ENCODE assay signal across 18 cellular contexts in the genomic region with DNA sequence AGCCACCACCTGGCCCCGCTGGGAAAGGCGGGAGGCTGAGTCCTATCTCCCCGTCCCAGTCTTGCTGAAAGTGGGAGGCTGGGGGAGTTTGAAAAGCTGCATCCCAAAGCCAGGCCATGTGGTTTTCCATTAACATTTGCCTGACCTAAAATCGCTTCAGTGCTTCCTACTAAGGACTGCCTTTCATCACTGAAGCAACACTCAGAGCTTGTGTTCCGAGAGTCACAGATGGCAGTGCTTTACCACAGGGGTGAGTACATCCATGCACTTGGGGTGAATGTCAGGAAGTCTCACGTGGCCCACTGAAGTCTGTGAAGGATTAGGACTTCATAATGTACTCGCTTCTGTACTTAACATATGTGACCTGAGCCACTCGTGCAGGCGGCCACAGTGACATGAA. TPM values are rescaled to one million over a fixed set of nuclear protein-coding genes. Genes with fewer than 3 reads are reported as not detected.
DNase-seq lines count a peak whose midpoint lies in the region; TF ChIP-seq lines count a peak whose summit lies in the region.
"Had no signal": no experiment of that assay in that cellular context is flagged by ENCODE, and none has a peak within 500 bp of the region (broad histone marks: within the 10 kb centered on the region; RNA-seq: fewer than 3 reads in every experiment).

No MANE protein-coding gene starts in this region.

- peaks cover 16% of the 10 kb centered on the region for H3K36me3 Mint-ChIP-seq in MCF 10A (ENCODE audit: insufficient read depth, unreplicated experiment)
- no peaks in the 10 kb centered on the region for H3K36me3 Mint-ChIP-seq in activated T-helper 1 cell treated with anti-CD3 and anti-CD28 coated beads, Interleukin-12 subunit alpha, Interleukin-12 subunit beta, Interleukin-2, Interleukin-4 antibody, amounts not matched to agents 30 ng/mL and 10 ng/mL and 1 ng/mL, durations not matched to agents 14 hours and 24 hours and 36 hours (ENCODE audit: low read depth)

- H2AFZ ChIP-seq in osteoblast (ENCODE audit: low read length): no peak overlapping the region
- H2AFZ ChIP-seq: GM23338 had no signal

- intact Hi-C loops in MCF 10A (cut with micrococcal nuclease): no loop called here
- intact Hi-C loops in breast epithelium (cut with DNase I; ENCODE audit: low total_unique reads): no loop called here
- intact Hi-C loops in colonic mucosa (cut with DNase I): no loop called here
- intact Hi-C loops in testis (cut with DNase I; ENCODE audit: low total_unique reads): no loop called here
- intact Hi-C loops in activated T-helper 1 cell treated with anti-CD3 and anti-CD28 coated beads, Interleukin-12 subunit alpha, Interleukin-12 subunit beta, Interleukin-2, Interleukin-4 antibody, amounts not matched to agents 30 ng/mL and 10 ng/mL and 1 ng/mL, durations not matched to agents 14 hours and 24 hours and 36 hours (cut with micrococcal nuclease): no loop called here

- 89 to 94% methylated on average over 8 to 9 of the region's 9 CpGs for WGBS in testis, 2 donors

- H3K27ac ChIP-seq in breast epithelium: peak overlapping the region in 1 of 2 donors; percentile 25
- no peak overlapping the region for H3K27ac ChIP-seq in osteoblast (ENCODE audit: low read depth, low read length)
- no peak overlapping the region for H3K27ac ChIP-seq in colonic mucosa
- H3K27ac ChIP-seq in testis: no peak overlapping the region

- H3K36me3 ChIP-seq in breast epithelium: no peaks in the 10 kb centered on the region
- peaks cover 5% of the 10 kb centered on the region for H3K36me3 ChIP-seq in osteoblast (ENCODE audit: insufficient read depth, low read length)
- H3K36me3 ChIP-seq in colonic mucosa: no peaks in the 10 kb centered on the region
- H3K36me3 ChIP-seq in testis (ENCODE audit: low read depth, missing control alignments): no peaks in the 10 kb centered on the region

- H3K27me3 Mint-ChIP-seq in MCF 10A (ENCODE audit: insufficient read depth, unreplicated experiment): no peaks in the 10 kb centered on the region
- no peaks in the 10 kb centered on the region for H3K27me3 Mint-ChIP-seq in activated T-helper 1 cell treated with anti-CD3 and anti-CD28 coated beads, Interleukin-12 subunit alpha, Interleukin-12 subunit beta, Interleukin-2, Interleukin-4 antibody, amounts not matched to agents 30 ng/mL and 10 ng/mL and 1 ng/mL, durations not matched to agents 14 hours and 24 hours and 36 hours (ENCODE audit: insufficient read depth)

- TF ChIP-seq POLR2A in breast epithelium (IDR thresholded peaks at IDR 0.05) (no peak), testis (IDR thresholded peaks at IDR 0.05) (no peak)

- BruUV-seq in MCF 10A (replicated peaks; lab: Mats Ljungman, UMichigan): no TSS peak

- H3K4me1 ChIP-seq in breast epithelium: no peaks in the 10 kb centered on the region
- H3K4me1 ChIP-seq in osteoblast (ENCODE audit: insufficient read depth, low read length): no peaks in the 10 kb centered on the region
- H3K4me1 ChIP-seq in colonic mucosa: no peaks in the 10 kb centered on the region
- H3K4me1 ChIP-seq in testis: no peaks in the 10 kb centered on the region

- H3K27me3 ChIP-seq in breast epithelium: no peaks in the 10 kb centered on the region
- H3K27me3 ChIP-seq in osteoblast (ENCODE audit: insufficient read depth, low read length): no peaks in the 10 kb centered on the region
- H3K27me3 ChIP-seq in colonic mucosa: no peaks in the 10 kb centered on the region
- no peaks in the 10 kb centered on the region for H3K27me3 ChIP-seq in testis
- H3K27me3 ChIP-seq: MG63 had no signal

- TF ChIP-seq CTCF in MCF 10A (IDR thresholded peaks at IDR 0.05; ENCODE audit: unreplicated experiment) (no peak), breast epithelium (IDR thresholded peaks at IDR 0.05) (no peak), foreskin fibroblast (IDR thresholded peaks at IDR 0.05; ENCODE audit: low read depth, low read length) (no peak), osteoblast (IDR thresholded peaks at IDR 0.05; ENCODE audit: extremely low read depth, low read depth, low read length) (no peak), colonic mucosa (IDR thresholded peaks at IDR 0.05) (no peak), testis (IDR thresholded peaks at IDR 0.05) (no peak)

- H3K4me3 Mint-ChIP-seq in MCF 10A (ENCODE audit: unreplicated experiment): no peak overlapping the region
- H3K4me3 Mint-ChIP-seq in activated T-helper 1 cell treated with anti-CD3 and anti-CD28 coated beads, Interleukin-12 subunit alpha, Interleukin-12 subunit beta, Interleukin-2, Interleukin-4 antibody, amounts not matched to agents 30 ng/mL and 10 ng/mL and 1 ng/mL, durations not matched to agents 14 hours and 24 hours and 36 hours: no peak overlapping the region
- H3K4me3 Mint-ChIP-seq: GM23338 had no signal

- H3K9me3 Mint-ChIP-seq in MCF 10A (ENCODE audit: unreplicated experiment): no peaks in the 10 kb centered on the region
- H3K9me3 Mint-ChIP-seq in activated T-helper 1 cell treated with anti-CD3 and anti-CD28 coated beads, Interleukin-12 subunit alpha, Interleukin-12 subunit beta, Interleukin-2, Interleukin-4 antibody, amounts not matched to agents 30 ng/mL and 10 ng/mL and 1 ng/mL, durations not matched to agents 14 hours and 24 hours and 36 hours: peaks cover 3% of the 10 kb centered on the region
- H3K9me3 Mint-ChIP-seq: GM23338 had no signal

- CTCF ChIA-PET in MCF 10A (lab: Yijun Ruan, JAX): no interaction called here

- DNase-seq in MCF 10A (ENCODE audit: unreplicated experiment) (no peak), breast epithelium (ENCODE audit: low spot score in 2 of 2) (no peak), foreskin fibroblast (peak; percentile 73 to 74), osteoblast (ENCODE audit: insufficient read length, low spot score, missing footprints) (peak; percentile 27), colonic mucosa (no peak), testis (no peak), NCI-H1417 treated with DMSO at 0.1 percent for 48 hours (lab: John Stamatoyannopoulos, UW) (no peak)
- DNase-seq in activated T-helper 1 cell treated with anti-CD3 and anti-CD28 coated beads, Interleukin-12 subunit alpha, Interleukin-12 subunit beta, Interleukin-2, Interleukin-4 antibody, amounts not matched to agents 30 ng/mL and 10 ng/mL and 1 ng/mL, durations not matched to agents 14 hours and 24 hours and 36 hours (ENCODE audit: low spot score): no peak
- DNase-seq: 8988T, C1 segment of cervical spinal cord, GF-D8, MG63, NCI-H1092 treated with DMSO at 0.1 percent for 48 hours, NCI-H1694, NCI-H446, NCI-H69, SIG-M5 had no signal

- H4K20me1 ChIP-seq in osteoblast (ENCODE audit: insufficient read depth, low read length): peaks cover 59% of the 10 kb centered on the region

- H3K9me3 ChIP-seq in breast epithelium: no peaks in the 10 kb centered on the region
- H3K9me3 ChIP-seq in osteoblast (ENCODE audit: low read depth, low read length): no peaks in the 10 kb centered on the region
- no peaks in the 10 kb centered on the region for H3K9me3 ChIP-seq in colonic mucosa
- H3K9me3 ChIP-seq in testis: no peaks in the 10 kb centered on the region
- H3K9me3 ChIP-seq: MG63 had no signal

- H3K4me2 ChIP-seq in osteoblast (ENCODE audit: insufficient read depth, low read length): no peak overlapping the region
- H3K4me2 ChIP-seq: GM23338 had no signal

- H3K4me3 ChIP-seq in breast epithelium (no peak overlapping the region), foreskin fibroblast (ENCODE audit: low read depth in 1 of 2, low read length in 2 of 2) (no peak overlapping the region), osteoblast (ENCODE audit: insufficient read depth, low read length) (no peak overlapping the region), colonic mucosa (no peak overlapping the region), testis (no peak overlapping the region)
- H3K4me3 ChIP-seq: GM23338, MG63 had no signal

- H3K4me1 Mint-ChIP-seq in MCF 10A (ENCODE audit: insufficient read depth, unreplicated experiment): peaks cover 27% of the 10 kb centered on the region
- no peaks in the 10 kb centered on the region for H3K4me1 Mint-ChIP-seq in activated T-helper 1 cell treated with anti-CD3 and anti-CD28 coated beads, Interleukin-12 subunit alpha, Interleukin-12 subunit beta, Interleukin-2, Interleukin-4 antibody, amounts not matched to agents 30 ng/mL and 10 ng/mL and 1 ng/mL, durations not matched to agents 14 hours and 24 hours and 36 hours (ENCODE audit: low read depth)

- H3K27ac Mint-ChIP-seq in MCF 10A (ENCODE audit: low read depth, unreplicated experiment): peak overlapping the region; percentile 84
- no peak overlapping the region for H3K27ac Mint-ChIP-seq in activated T-helper 1 cell treated with anti-CD3 and anti-CD28 coated beads, Interleukin-12 subunit alpha, Interleukin-12 subunit beta, Interleukin-2, Interleukin-4 antibody, amounts not matched to agents 30 ng/mL and 10 ng/mL and 1 ng/mL, durations not matched to agents 14 hours and 24 hours and 36 hours
- H3K27ac Mint-ChIP-seq: GM23338 had no signal

- POLR2A ChIA-PET in MCF 10A (lab: Yijun Ruan, JAX): interaction anchor here (0.5 to 2.0 kb wide), 2 partner anchors 30 to 53 kb away, joined by 3 to 9 read pairs; no protein-coding TSS in a partner anchor

- peaks cover 64% of the 10 kb centered on the region for H3K79me2 ChIP-seq in osteoblast (ENCODE audit: insufficient read depth, low read length)

- H3K9ac ChIP-seq in colonic mucosa (ENCODE audit: low read depth in 2 of 2, low read length in 2 of 2): no peak overlapping the region

RNA-seq across cellular contexts. Expression of a gene that starts 43.3 kb away (rescaled TPM):
- total RNA-seq in MCF 10A (2022) (96.1 and 114 TPM in 2 replicates), breast epithelium (100 to 1,000 TPM in 1 of 3 donors, 10 to 100 TPM in 2; 42.4 to 108 (median 64.2) TPM), osteoblast (307 and 324 TPM in 2 replicates), colonic mucosa (10 to 100 TPM in 1 of 2 donors, 1 to 10 TPM in 1; 9.5 to 20.0 TPM), testis (10 to 100 TPM; 33.8 to 41.8 TPM)
- polyA plus RNA-seq in testis (ENCODE audit: insufficient read depth, low read depth, low replicate concordance): 26.7 TPM
- 1.7 and 1.9 TPM in 2 replicates for total RNA-seq in activated T-helper 1 cell treated with anti-CD3 and anti-CD28 coated beads, Interleukin-12 subunit alpha, Interleukin-12 subunit beta, Interleukin-2, Interleukin-4 antibody, amounts not matched to agents 30 ng/mL and 10 ng/mL and 1 ng/mL, durations not matched to agents 14 hours and 24 hours and 36 hours

Comparison
In these comparisons a context has a peak if more than half of its experiments do, and no peak if none do; other contexts are left out.
1. DNase-seq: peak in foreskin fibroblast (2 of 2) and osteoblast (single experiment); none in MCF 10A (single experiment), breast epithelium (0 of 2), colonic mucosa (single experiment), testis (single experiment), NCI-H1417 treated with DMSO at 0.1 percent for 48 hours (single experiment) and activated T-helper 1 cell treated with anti-CD3 and anti-CD28 coated beads, Interleukin-12 subunit alpha, Interleukin-12 subunit beta, Interleukin-2, Interleukin-4 antibody, amounts not matched to agents 30 ng/mL and 10 ng/mL and 1 ng/mL, durations not matched to agents 14 hours and 24 hours and 36 hours (single experiment).